ENCODE assay signal across 13 cellular contexts in genomic region chr3:61650276-61650675, GRCh38.
DNase-seq lines count a peak whose midpoint lies in the region; FAIRE-seq and TF ChIP-seq lines count a peak whose summit lies in the region.
"Had no signal": no experiment of that assay in that cellular context is flagged by ENCODE, and none has a peak within 500 bp of the region (broad histone marks: within the 10 kb centered on the region; RNA-seq: fewer than 3 reads in every experiment).

No MANE protein-coding gene starts in this region.

- no peaks in the 10 kb centered on the region for H3K36me3 ChIP-seq in endothelial cell of umbilical vein (ENCODE audit: control insufficient read depth in 2 of 2, extremely low read depth in 1 of 2, insufficient read depth in 2 of 2, low read length in 2 of 2)
- H3K36me3 ChIP-seq: HAP-1 had no signal

- no peaks in the 10 kb centered on the region for H3K27me3 ChIP-seq in endothelial cell of umbilical vein (ENCODE audit: control insufficient read depth in 2 of 2, insufficient read depth in 2 of 2, low read length in 2 of 2)

- TF ChIP-seq CTCF in endothelial cell of umbilical vein (IDR thresholded peaks at IDR 0.05; ENCODE audit: extremely low read depth in 1 of 2, insufficient read depth in 1 of 2, low read depth in 1 of 2, low read length in 2 of 2), result no peak

- FAIRE-seq in endothelial cell of umbilical vein (lab: Jason Lieb, UNC), result peak; percentile 4
- no peak for FAIRE-seq in urothelium cell line (lab: Jason Lieb, UNC)
- FAIRE-seq in GM12892 (lab: Jason Lieb, UNC), result no peak

- H3K4me1 ChIP-seq in endothelial cell of umbilical vein (ENCODE audit: control insufficient read depth, extremely low read depth, insufficient read depth, low read length), result peaks cover 16% of the 10 kb centered on the region

- dilution Hi-C loops in endothelial cell of umbilical vein (cut with MboI; ENCODE audit: extremely low pct_ligation_motif_present, low sequenced_read_pairs), result no loop called here

- H3K4me3 ChIP-seq in endothelial cell of umbilical vein (replicated peaks in 1 of 3; ENCODE audit: insufficient read depth in 1 of 3, low read depth in 1 of 3, low read length in 3 of 3), result no peak overlapping the region
- H3K4me3 ChIP-seq: HAP-1, SK-N-MC had no signal

- no peak overlapping the region for H3K9ac ChIP-seq in endothelial cell of umbilical vein (replicated peaks; ENCODE audit: extremely low read depth, insufficient read depth, low read length)

- POLR2A ChIA-PET in endothelial cell of umbilical vein (lab: Charles Lee), result no interaction called here

- no peaks in the 10 kb centered on the region for H3K9me1 ChIP-seq in endothelial cell of umbilical vein (replicated peaks; ENCODE audit: control insufficient read depth, extremely low read depth, insufficient read depth, low read length)

- no TSS peak for BruUV-seq in endothelial cell of umbilical vein (replicated peaks; lab: Mats Ljungman, UMichigan)

- H3K4me2 ChIP-seq in endothelial cell of umbilical vein (ENCODE audit: insufficient read depth, low read length), result no peak overlapping the region

- H3K9me3 ChIP-seq in endothelial cell of umbilical vein (replicated peaks; ENCODE audit: control insufficient read depth, insufficient read depth, low read length), result no peaks in the 10 kb centered on the region
- H3K9me3 ChIP-seq: HAP-1 had no signal

- no peak overlapping the region for H2AFZ ChIP-seq in endothelial cell of umbilical vein (ENCODE audit: low read depth, low read length)

- H3K79me2 ChIP-seq in endothelial cell of umbilical vein (ENCODE audit: control insufficient read depth, insufficient read depth, low read length), result peaks cover 1% of the 10 kb centered on the region

- no peak overlapping the region for H3K27ac ChIP-seq in endothelial cell of umbilical vein (ENCODE audit: insufficient read depth, low read depth, low read length)
- H3K27ac ChIP-seq: SK-N-MC had no signal

- no peaks in the 10 kb centered on the region for H4K20me1 ChIP-seq in endothelial cell of umbilical vein (replicated peaks; ENCODE audit: control insufficient read depth, extremely low read depth, insufficient read depth, low read length)

- TF ChIP-seq POLR2A in endothelial cell of umbilical vein (IDR thresholded peaks at IDR 0.05; ENCODE audit: low read depth, low read length), result no peak
- TF ChIP-seq POLR2A in GM12892 (IDR thresholded peaks at IDR 0.05; ENCODE audit: low read depth, low read length), result no peak

- intact Hi-C loops in endothelial cell of umbilical vein (cut with micrococcal nuclease), result no loop called here

- CTCF ChIA-PET in endothelial cell of umbilical vein (lab: Charles Lee), result no interaction called here

- DNase-seq in M059J (ENCODE audit: low read depth), result peak; percentile 79
- no peak for DNase-seq in endothelial cell of umbilical vein (ENCODE audit: low read depth, low spot score)
- peak; percentile 1 to 29 for DNase-seq in lung microvascular endothelial cell (ENCODE audit: low read depth in 2 of 2)
- peak; percentile 58 for DNase-seq in urothelium cell line (ENCODE audit: low spot score)
- no peak for DNase-seq in NCI-H2107 treated with DMSO at 0.1 percent for 48 hours (lab: John Stamatoyannopoulos, UW; ENCODE audit: unreplicated experiment)
- DNase-seq in COLO829 (ENCODE audit: low spot score), result no peak
- DNase-seq in NK-92 treated with Interleukin-12 subunit alpha and Interleukin-12 subunit beta, amount 100 ng/mL, for 24 hours (lab: John Stamatoyannopoulos, UW), result no peak
- DNase-seq in GM12892 (ENCODE audit: insufficient read length), result no peak
- DNase-seq: activated CD4-positive, alpha-beta T cell treated with anti-CD3 and anti-CD28 coated beads for 4 hours; activated naive CD4-positive, alpha-beta T cell treated with anti-CD3 and anti-CD28 coated beads for 36 hours; NCI-H510A treated with DMSO at 0.1 percent for 48 hours had no signal

TF ChIP-seq in endothelial cell of umbilical vein, 7 proteins besides CTCF, POLR2A, EP300 and RAD21:
- TF ChIP-seq FOS (IDR thresholded peaks at IDR 0.05; ENCODE audit: borderline replicate concordance, insufficient read depth, low read length) (no peak), MAX (IDR thresholded peaks at IDR 0.05; ENCODE audit: insufficient read depth, insufficient read length) (no peak), POLR2AphosphoS5 (IDR thresholded peaks at IDR 0.05; ENCODE audit: insufficient read depth, low read depth, low read length) (no peak), JUN (IDR thresholded peaks at IDR 0.05; ENCODE audit: borderline replicate concordance, insufficient read depth, insufficient read length, low read depth) (no peak), EZH2 (IDR thresholded peaks at IDR 0.05; ENCODE audit: borderline replicate concordance, low read depth, low read length, severe bottlenecking) (no peak), MYC (IDR thresholded peaks at IDR 0.05; ENCODE audit: low read depth, low read length) (no peak), GATA2 (IDR thresholded peaks at IDR 0.05; ENCODE audit: insufficient read depth, insufficient read length, low read depth, low read length) (no peak)

Comparison
In these comparisons a context has a peak if more than half of its experiments do, and no peak if none do; other contexts are left out.
1. DNase-seq: peak in M059J (single experiment), lung microvascular endothelial cell (2 of 2) and urothelium cell line (single experiment); none in endothelial cell of umbilical vein (single experiment), NCI-H2107 treated with DMSO at 0.1 percent for 48 hours (single experiment), COLO829 (single experiment), NK-92 treated with Interleukin-12 subunit alpha and Interleukin-12 subunit beta, amount 100 ng/mL, for 24 hours (single experiment) and GM12892 (single experiment).